In genomic region chr15:64095431-64095794, GRCh38 we compare ENCODE assay signal across 8 cellular contexts. TPM values are rescaled to one million over a fixed set of nuclear protein-coding genes. Genes with fewer than 3 reads are reported as not detected.
DNase-seq lines count a peak whose midpoint lies in the region; ATAC-seq, FAIRE-seq and TF ChIP-seq lines count a peak whose summit lies in the region.

No MANE protein-coding gene starts in this region.

- TF ChIP-seq POLR2A in NB4 (IDR thresholded peaks at IDR 0.05; ENCODE audit: extremely low read depth, insufficient read length): no peak

- 42 to 47% methylated on average over 4 of the region's 4 CpGs for WGBS in ectodermal cell, 2 experiments

- H3K27ac ChIP-seq in BLaER1 (0 out of 2 replicates have a peak overlapping the region, but pooled peaks have one; percentile 43), ectodermal cell (ENCODE audit: insufficient read depth, low read depth, low read length, poor library complexity, severe bottlenecking) (no peak overlapping the region)

- no peaks in the 10 kb centered on the region for H3K9me3 Mint-ChIP-seq in neural crest cell

- H3K4me1 ChIP-seq in BLaER1 (peaks cover 78% of the 10 kb centered on the region), ectodermal cell (ENCODE audit: control insufficient read depth, insufficient read depth, low read length) (peaks cover 13% of the 10 kb centered on the region)

- peaks cover 58% of the 10 kb centered on the region for H3K4me1 Mint-ChIP-seq in neural crest cell

- no peak for FAIRE-seq in RCC 7860 (lab: Jason Lieb, UNC)

- DNase-seq in NB4 (ENCODE audit: low read depth) (no peak), neural crest cell (ENCODE audit: low read depth, low spot score) (no peak), RCC 7860 (ENCODE audit: low spot score) (no peak), NCI-H1436 (lab: John Stamatoyannopoulos, UW) (no peak)

- H4K20me1 ChIP-seq in BLaER1: peaks cover 45% of the 10 kb centered on the region

- H3K4me3 ChIP-seq in BLaER1 (peak overlapping the region; percentile 94; the same call in 1 of the 2 replicates), NB4 (ENCODE audit: low read depth, low read length) (peak overlapping the region; percentile 83), ectodermal cell (ENCODE audit: insufficient read depth, low read depth, low read length) (peak overlapping the region; percentile 67)

- ATAC-seq in GM19328 (IDR thresholded peaks at IDR 0.05; ENCODE audit: unreplicated experiment) (no peak), GM21717 (IDR thresholded peaks at IDR 0.05; ENCODE audit: unreplicated experiment) (no peak)

- peak overlapping the region; percentile 94 for H3K4me3 Mint-ChIP-seq in neural crest cell

- no peaks in the 10 kb centered on the region for H3K27me3 Mint-ChIP-seq in neural crest cell (ENCODE audit: low read depth)

- peak overlapping the region; percentile 89 for H3K4me2 ChIP-seq in BLaER1

- TF ChIP-seq CTCF in NB4 (IDR thresholded peaks at IDR 0.05; ENCODE audit: low read depth, low read length): no peak
- no peak for TF ChIP-seq CTCF in neural crest cell (conservative IDR thresholded peaks at IDR 0.05)

- H3K36me3 ChIP-seq in BLaER1: peaks cover 8% of the 10 kb centered on the region
- no peaks in the 10 kb centered on the region for H3K36me3 ChIP-seq in ectodermal cell (ENCODE audit: control insufficient read depth, insufficient read depth, low read length)

- no peaks in the 10 kb centered on the region for H3K9me3 ChIP-seq in BLaER1
- no peaks in the 10 kb centered on the region for H3K9me3 ChIP-seq in ectodermal cell (ENCODE audit: control insufficient read depth, low read length)

- H3K36me3 Mint-ChIP-seq in neural crest cell (ENCODE audit: low read depth): no peaks in the 10 kb centered on the region

- H3K9ac ChIP-seq in BLaER1: no peak overlapping the region

- H3K27ac Mint-ChIP-seq in neural crest cell (ENCODE audit: unreplicated experiment): peak overlapping the region; percentile 20

- H3K27me3 ChIP-seq in BLaER1: no peaks in the 10 kb centered on the region
- H3K27me3 ChIP-seq in ectodermal cell (ENCODE audit: control insufficient read depth, insufficient read depth, low read length, poor library complexity, severe bottlenecking): no peaks in the 10 kb centered on the region

RNA-seq across cellular contexts. Expression of gene SNX1, which starts 0.4 kb away (rescaled TPM):
- 83.4 TPM for polyA plus RNA-seq in ectodermal cell (2013, experiment 1 of 4)
- polyA plus RNA-seq in ectodermal cell (2013, experiment 2 of 4): 81.4 TPM
- 58.3 TPM for polyA plus RNA-seq in ectodermal cell (2013, experiment 3 of 4)
- polyA plus RNA-seq in ectodermal cell (2013, experiment 4 of 4): 65.8 TPM
- total RNA-seq in neural crest cell: 104 and 131 TPM in 2 replicates

RNA-seq across cellular contexts. Expression of gene CIAO2A, which starts 1.8 kb away (rescaled TPM):
- polyA plus RNA-seq in ectodermal cell (2013, experiment 1 of 4): 96.1 TPM
- 90.8 TPM for polyA plus RNA-seq in ectodermal cell (2013, experiment 2 of 4)
- polyA plus RNA-seq in ectodermal cell (2013, experiment 3 of 4): 98.4 TPM
- polyA plus RNA-seq in ectodermal cell (2013, experiment 4 of 4): 102 TPM
- 66.1 and 66.2 TPM in 2 replicates for total RNA-seq in neural crest cell

RNA-seq across cellular contexts. Expression of gene DAPK2, which starts 49.1 kb away (rescaled TPM):
- polyA plus RNA-seq in ectodermal cell (2013, experiment 1 of 4): 3.2 TPM
- 3.6 TPM for polyA plus RNA-seq in ectodermal cell (2013, experiment 2 of 4)
- polyA plus RNA-seq in ectodermal cell (2013, experiment 3 of 4): 4.1 TPM
- 4.2 TPM for polyA plus RNA-seq in ectodermal cell (2013, experiment 4 of 4)
- total RNA-seq in neural crest cell: 8.5 and 8.8 TPM in 2 replicates

RNA-seq across cellular contexts. Expression of gene SNX22, which starts 56.1 kb away (rescaled TPM):
- 1.6 TPM for polyA plus RNA-seq in ectodermal cell (2013, experiment 1 of 4)
- 2.3 TPM for polyA plus RNA-seq in ectodermal cell (2013, experiment 2 of 4)
- polyA plus RNA-seq in ectodermal cell (2013, experiment 3 of 4): 1.7 TPM
- polyA plus RNA-seq in ectodermal cell (2013, experiment 4 of 4): 1.3 TPM
- total RNA-seq in neural crest cell: 12.7 and 12.9 TPM in 2 replicates
